Comparison of ENCODE assay signal across 14 cellular contexts in the genomic region with DNA sequence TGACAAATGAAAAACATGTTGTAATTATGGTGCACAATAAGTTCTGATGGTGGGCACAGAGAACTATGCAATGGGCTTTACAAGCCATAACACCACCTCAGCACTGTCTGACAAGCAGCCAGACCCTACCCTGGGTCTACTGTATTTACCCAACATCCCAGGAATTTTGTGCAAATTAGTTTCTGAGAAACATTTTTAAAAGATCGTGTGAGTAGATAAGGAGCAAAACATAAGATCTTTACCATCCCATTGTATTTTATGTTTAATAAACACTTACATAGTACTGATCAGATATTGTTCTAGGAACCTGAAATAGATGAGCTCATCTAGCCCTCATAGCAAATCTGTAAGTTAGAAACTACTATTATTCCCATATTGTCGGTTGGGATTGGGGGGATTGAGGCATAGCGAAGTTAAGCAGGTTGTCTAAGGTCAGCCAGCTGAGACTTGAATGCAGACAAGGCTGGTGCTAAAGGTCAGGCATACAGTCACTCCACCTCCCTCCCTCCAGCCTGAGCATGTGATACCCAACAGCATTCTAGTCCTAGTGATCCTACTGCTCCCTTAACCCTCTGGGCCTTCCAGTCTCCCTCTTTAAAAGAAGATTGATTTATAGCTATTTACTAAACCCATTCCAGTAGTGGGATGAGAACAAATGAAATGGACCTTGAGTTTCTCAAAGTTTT.
"Had no signal": no experiment of that assay in that cellular context is flagged by ENCODE, and none has a peak within 500 bp of the region (broad histone marks: within the 10 kb centered on the region; RNA-seq: fewer than 3 reads in every experiment).

No MANE protein-coding gene starts in this region.

- H3K27me3 ChIP-seq: brain microvascular endothelial cell, neutrophil, stomach, uterus had no signal

- DNase-seq: activated CD4-positive, alpha-beta T cell treated with anti-CD3 and anti-CD28 coated beads, Interleukin-2, amount 50 U/mL, for 4 hours; activated CD4-positive, CD25-positive, alpha-beta regulatory T cell treated with anti-CD3 and anti-CD28 coated beads, Interleukin-2, amount 50 U/mL, for 72 hours; activated CD8-positive, alpha-beta memory T cell treated with anti-CD3 and anti-CD28 coated beads, Interleukin-2, amount 10 ng/mL, durations not matched to agents 7 days and 5 days; activated gamma-delta T cell; activated naive CD8-positive, alpha-beta T cell treated with anti-CD3 and anti-CD28 coated beads for 36 hours; activated T-cell treated with anti-CD3 and anti-CD28 coated beads, Interleukin-2, amount 50 U/mL, for 48 hours; brain microvascular endothelial cell; cerebellar nuclear complex; endodermal cell; stimulated activated CD4-positive, alpha-beta T cell treated with anti-CD3 and anti-CD28 coated beads, Interleukin-4, amount 100 ng/mL, for 4 hours; stomach; uterus had no signal

- H3K36me3 ChIP-seq: brain microvascular endothelial cell, neutrophil, stomach, uterus had no signal

- H3K4me3 Mint-ChIP-seq: activated CD8-positive, alpha-beta memory T cell treated with anti-CD3 and anti-CD28 coated beads, Interleukin-2, amount 10 ng/mL, durations not matched to agents 7 days and 5 days; activated naive CD8-positive, alpha-beta T cell treated with anti-CD3 and anti-CD28 coated beads for 36 hours; endodermal cell; T-helper 2 cell treated with Interferon-gamma antibody and Interleukin-4, amounts not matched to agents 5 μg/mL and 100 μg/mL, for 36 hours had no signal

- H3K4me3 ChIP-seq: stomach, uterus had no signal

- ATAC-seq: activated CD8-positive, alpha-beta memory T cell treated with anti-CD3 and anti-CD28 coated beads, Interleukin-2, amount 10 ng/mL, durations not matched to agents 7 days and 5 days had no signal

- H3K27ac Mint-ChIP-seq: activated CD8-positive, alpha-beta memory T cell treated with anti-CD3 and anti-CD28 coated beads, Interleukin-2, amount 10 ng/mL, durations not matched to agents 7 days and 5 days; activated naive CD8-positive, alpha-beta T cell treated with anti-CD3 and anti-CD28 coated beads for 36 hours; endodermal cell; T-helper 2 cell treated with Interferon-gamma antibody and Interleukin-4, amounts not matched to agents 5 μg/mL and 100 μg/mL, for 36 hours had no signal

- H3K4me1 ChIP-seq: uterus had no signal

- H3K4me1 Mint-ChIP-seq: activated CD8-positive, alpha-beta memory T cell treated with anti-CD3 and anti-CD28 coated beads, Interleukin-2, amount 10 ng/mL, durations not matched to agents 7 days and 5 days; activated naive CD8-positive, alpha-beta T cell treated with anti-CD3 and anti-CD28 coated beads for 36 hours had no signal

- H3K27ac ChIP-seq: brain microvascular endothelial cell, neutrophil, stomach, uterus had no signal

- H3K9me3 ChIP-seq: neutrophil, uterus had no signal

- H3K36me3 Mint-ChIP-seq: activated CD8-positive, alpha-beta memory T cell treated with anti-CD3 and anti-CD28 coated beads, Interleukin-2, amount 10 ng/mL, durations not matched to agents 7 days and 5 days; activated naive CD8-positive, alpha-beta T cell treated with anti-CD3 and anti-CD28 coated beads for 36 hours had no signal
